In the genomic region with DNA sequence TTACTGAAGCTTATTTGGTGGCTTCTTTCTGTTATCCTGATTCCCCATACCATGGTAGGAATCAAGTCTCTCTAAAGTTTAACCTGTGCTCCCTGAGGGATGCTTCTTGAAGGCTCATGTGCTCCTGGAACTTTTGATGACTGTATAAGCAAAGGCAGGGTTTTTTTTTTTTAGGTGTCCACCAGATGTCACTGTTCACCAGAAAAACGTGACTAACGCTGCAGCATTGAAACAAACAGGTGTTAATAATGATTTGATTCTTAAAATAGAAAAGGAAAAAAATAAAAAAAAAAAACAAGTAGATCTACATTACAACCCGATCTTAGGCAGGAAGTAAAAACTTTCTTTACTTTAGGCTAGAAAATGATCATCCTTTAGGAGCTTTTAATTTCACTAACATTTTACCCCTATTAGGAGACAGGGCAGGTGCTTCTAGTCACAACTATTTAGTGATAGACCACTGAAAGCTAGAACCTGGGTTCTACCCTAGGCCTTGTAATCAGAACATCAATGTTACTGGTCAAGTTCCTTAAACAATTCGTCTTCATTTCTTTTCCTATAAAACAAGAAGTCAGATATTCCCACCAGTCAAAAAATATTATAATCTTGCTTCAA, we compare ENCODE assay signal across 8 cellular contexts.
DNase-seq lines count a peak whose midpoint lies in the region; ATAC-seq, FAIRE-seq and TF ChIP-seq lines count a peak whose summit lies in the region.

No MANE protein-coding gene starts in this region.

- H2BK15ac ChIP-seq in mesendoderm (replicated peaks; ENCODE audit: low read depth): no peak overlapping the region

- DNase-seq in activated CD4-positive, alpha-beta T cell treated with anti-CD3 and anti-CD28 coated beads for 36 hours: peak; percentile 28
- DNase-seq in activated CD4-positive, alpha-beta T cell treated with anti-CD3 and anti-CD28 coated beads, Interleukin-2, amount 50 U/mL, for 1 hour: no peak
- peak; percentile 64 to 88 for DNase-seq in NCI-H526 (lab: John Stamatoyannopoulos, UW)
- DNase-seq in bronchial epithelial cell (ENCODE audit: low read depth): peak; percentile 63
- peak; percentile 61 for DNase-seq in mesendoderm
- no peak for DNase-seq in activated T-helper 1 cell treated with anti-CD3 and anti-CD28 coated beads, Interleukin-12 subunit alpha, Interleukin-12 subunit beta, Interleukin-2, Interleukin-4 antibody, amounts not matched to agents 30 ng/mL and 10 ng/mL and 1 ng/mL, durations not matched to agents 14 hours and 24 hours and 36 hours (ENCODE audit: low spot score)

- no peak overlapping the region for H3K27ac Mint-ChIP-seq in activated CD4-positive, alpha-beta T cell treated with anti-CD3 and anti-CD28 coated beads for 36 hours
- H3K27ac Mint-ChIP-seq in activated T-helper 1 cell treated with anti-CD3 and anti-CD28 coated beads, Interleukin-12 subunit alpha, Interleukin-12 subunit beta, Interleukin-2, Interleukin-4 antibody, amounts not matched to agents 30 ng/mL and 10 ng/mL and 1 ng/mL, durations not matched to agents 14 hours and 24 hours and 36 hours: no peak overlapping the region

- no peaks in the 10 kb centered on the region for H3K79me2 ChIP-seq in mesendoderm (ENCODE audit: control insufficient read depth, insufficient read depth, low read length)

- no peak overlapping the region for H3K18ac ChIP-seq in mesendoderm (ENCODE audit: low read length)

- no peak overlapping the region for H3K27ac ChIP-seq in mesendoderm (ENCODE audit: low read depth, low read length)

- H2BK5ac ChIP-seq in mesendoderm (ENCODE audit: low read length): no peak overlapping the region

- no peaks in the 10 kb centered on the region for H3K79me1 ChIP-seq in mesendoderm (ENCODE audit: low read length)

- CTCF ChIA-PET in activated CD4-positive, alpha-beta T cell treated with anti-CD3 and anti-CD28 coated beads for 36 hours (lab: Charles Lee): interaction anchor here (0.6 to 1.5 kb wide), 9 partner anchors 8 to 1861 kb away, joined by 3 to 7 read pairs (median 3); no protein-coding TSS in a partner anchor

- H3K4ac ChIP-seq in mesendoderm (ENCODE audit: low read depth, low read length): no peak overlapping the region

- no peak overlapping the region for H3K4me3 ChIP-seq in bronchial epithelial cell (ENCODE audit: low read depth, low read length)
- no peak overlapping the region for H3K4me3 ChIP-seq in mesendoderm (ENCODE audit: low read length)

- H3K56ac ChIP-seq in mesendoderm (ENCODE audit: low read length): no peak overlapping the region

- no peaks in the 10 kb centered on the region for H3K36me3 ChIP-seq in bronchial epithelial cell (ENCODE audit: control insufficient read depth, insufficient read depth, low read length)
- H3K36me3 ChIP-seq in mesendoderm (ENCODE audit: control insufficient read depth, insufficient read depth, low read length): no peaks in the 10 kb centered on the region

- no peaks in the 10 kb centered on the region for H3K27me3 Mint-ChIP-seq in activated CD4-positive, alpha-beta T cell treated with anti-CD3 and anti-CD28 coated beads for 36 hours
- H3K27me3 Mint-ChIP-seq in activated T-helper 1 cell treated with anti-CD3 and anti-CD28 coated beads, Interleukin-12 subunit alpha, Interleukin-12 subunit beta, Interleukin-2, Interleukin-4 antibody, amounts not matched to agents 30 ng/mL and 10 ng/mL and 1 ng/mL, durations not matched to agents 14 hours and 24 hours and 36 hours (ENCODE audit: insufficient read depth): no peaks in the 10 kb centered on the region

- intact Hi-C loops in activated CD4-positive, alpha-beta T cell treated with anti-CD3 and anti-CD28 coated beads for 36 hours (cut with DNase I, micrococcal nuclease): loop anchor here (10.0 kb wide), 2 partner anchors 213 to 463 kb away; no protein-coding TSS in a partner anchor
- intact Hi-C loops in activated T-helper 1 cell treated with anti-CD3 and anti-CD28 coated beads, Interleukin-12 subunit alpha, Interleukin-12 subunit beta, Interleukin-2, Interleukin-4 antibody, amounts not matched to agents 30 ng/mL and 10 ng/mL and 1 ng/mL, durations not matched to agents 14 hours and 24 hours and 36 hours (cut with micrococcal nuclease): no loop called here

- POLR2A ChIA-PET in activated CD4-positive, alpha-beta T cell treated with anti-CD3 and anti-CD28 coated beads for 36 hours (lab: Charles Lee): no interaction called here

- H3K4me2 ChIP-seq in mesendoderm (ENCODE audit: low read length): no peak overlapping the region

- H3K27me3 ChIP-seq in bronchial epithelial cell (ENCODE audit: control insufficient read depth, insufficient read depth, low read length) (no peaks in the 10 kb centered on the region), mesendoderm (ENCODE audit: insufficient read depth, low read length, poor library complexity) (no peaks in the 10 kb centered on the region)

- TF ChIP-seq CTCF in bronchial epithelial cell (IDR thresholded peaks at IDR 0.05; ENCODE audit: insufficient read depth, low read length, severe bottlenecking): peak; percentile 45

- H4K8ac ChIP-seq in mesendoderm (ENCODE audit: low read depth, low read length): no peak overlapping the region

- ATAC-seq in activated CD4-positive, alpha-beta T cell treated with anti-CD3 and anti-CD28 coated beads for 36 hours: no peak
- ATAC-seq in GM19455 (IDR thresholded peaks at IDR 0.05; ENCODE audit: unreplicated experiment) (peak; percentile 88), HG03378 (IDR thresholded peaks at IDR 0.05; ENCODE audit: unreplicated experiment) (peak; percentile 81)

- H3K9me3 Mint-ChIP-seq in activated CD4-positive, alpha-beta T cell treated with anti-CD3 and anti-CD28 coated beads for 36 hours (ENCODE audit: low read depth): no peaks in the 10 kb centered on the region
- no peaks in the 10 kb centered on the region for H3K9me3 Mint-ChIP-seq in activated T-helper 1 cell treated with anti-CD3 and anti-CD28 coated beads, Interleukin-12 subunit alpha, Interleukin-12 subunit beta, Interleukin-2, Interleukin-4 antibody, amounts not matched to agents 30 ng/mL and 10 ng/mL and 1 ng/mL, durations not matched to agents 14 hours and 24 hours and 36 hours

- no peak overlapping the region for H4K5ac ChIP-seq in mesendoderm (ENCODE audit: low read length)

- H3K9ac ChIP-seq in mesendoderm (ENCODE audit: low read length): no peak overlapping the region

- H3K23ac ChIP-seq in mesendoderm (ENCODE audit: low read length): no peak overlapping the region

- no peaks in the 10 kb centered on the region for H3K36me3 Mint-ChIP-seq in activated CD4-positive, alpha-beta T cell treated with anti-CD3 and anti-CD28 coated beads for 36 hours (ENCODE audit: low read depth)
- H3K36me3 Mint-ChIP-seq in activated T-helper 1 cell treated with anti-CD3 and anti-CD28 coated beads, Interleukin-12 subunit alpha, Interleukin-12 subunit beta, Interleukin-2, Interleukin-4 antibody, amounts not matched to agents 30 ng/mL and 10 ng/mL and 1 ng/mL, durations not matched to agents 14 hours and 24 hours and 36 hours (ENCODE audit: low read depth): no peaks in the 10 kb centered on the region

- no peak overlapping the region for H3K4me3 Mint-ChIP-seq in activated CD4-positive, alpha-beta T cell treated with anti-CD3 and anti-CD28 coated beads for 36 hours
- no peak overlapping the region for H3K4me3 Mint-ChIP-seq in activated T-helper 1 cell treated with anti-CD3 and anti-CD28 coated beads, Interleukin-12 subunit alpha, Interleukin-12 subunit beta, Interleukin-2, Interleukin-4 antibody, amounts not matched to agents 30 ng/mL and 10 ng/mL and 1 ng/mL, durations not matched to agents 14 hours and 24 hours and 36 hours

- no peak overlapping the region for H2BK120ac ChIP-seq in mesendoderm (ENCODE audit: low read depth, low read length)

- no peaks in the 10 kb centered on the region for H3K4me1 Mint-ChIP-seq in activated CD4-positive, alpha-beta T cell treated with anti-CD3 and anti-CD28 coated beads for 36 hours
- no peaks in the 10 kb centered on the region for H3K4me1 Mint-ChIP-seq in activated T-helper 1 cell treated with anti-CD3 and anti-CD28 coated beads, Interleukin-12 subunit alpha, Interleukin-12 subunit beta, Interleukin-2, Interleukin-4 antibody, amounts not matched to agents 30 ng/mL and 10 ng/mL and 1 ng/mL, durations not matched to agents 14 hours and 24 hours and 36 hours (ENCODE audit: low read depth)

- no peak for FAIRE-seq in bronchial epithelial cell (lab: Jason Lieb, UNC)

- WGBS in mesendoderm (ENCODE audit: extremely low coverage, insufficient coverage, low lambda C conversion rate): no CpG with 5 or more reads among the region's 4 CpGs

- H3K4me1 ChIP-seq in mesendoderm (ENCODE audit: control insufficient read depth, low read depth, low read length): peaks cover 7% of the 10 kb centered on the region

- no peak overlapping the region for H2AK5ac ChIP-seq in mesendoderm (ENCODE audit: low read length)

Comparison
In these comparisons a context has a peak if more than half of its experiments do, and no peak if none do; other contexts are left out.
1. DNase-seq: peak in activated CD4-positive, alpha-beta T cell treated with anti-CD3 and anti-CD28 coated beads for 36 hours (single experiment), NCI-H526 (2 of 2), bronchial epithelial cell (single experiment) and mesendoderm (single experiment); none in activated CD4-positive, alpha-beta T cell treated with anti-CD3 and anti-CD28 coated beads, Interleukin-2, amount 50 U/mL, for 1 hour (single experiment) and activated T-helper 1 cell treated with anti-CD3 and anti-CD28 coated beads, Interleukin-12 subunit alpha, Interleukin-12 subunit beta, Interleukin-2, Interleukin-4 antibody, amounts not matched to agents 30 ng/mL and 10 ng/mL and 1 ng/mL, durations not matched to agents 14 hours and 24 hours and 36 hours (single experiment).